Comparison of ENCODE assay signal across 17 cellular contexts in the genomic region with DNA sequence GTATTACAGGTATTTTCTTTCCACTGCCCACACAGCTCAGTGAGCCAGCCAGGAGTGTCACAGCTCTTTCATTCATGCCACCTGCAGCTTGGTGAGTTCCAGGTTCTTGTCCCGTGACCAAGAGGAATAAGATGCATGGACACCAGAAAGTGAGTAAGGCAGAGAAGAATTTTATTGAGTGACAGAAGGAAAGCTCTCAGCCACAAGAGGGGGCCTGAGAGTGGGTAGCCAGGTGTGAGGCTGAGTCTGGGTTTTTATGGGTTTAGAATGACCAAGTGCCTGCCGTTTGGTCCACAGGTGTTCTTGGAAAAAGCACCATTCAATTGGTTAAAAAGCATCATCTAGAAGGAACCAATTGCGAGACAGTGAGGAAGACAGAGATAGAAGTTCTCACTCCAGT.
"Had no signal": no experiment of that assay in that cellular context is flagged by ENCODE, and none has a peak within 500 bp of the region (broad histone marks: within the 10 kb centered on the region; RNA-seq: fewer than 3 reads in every experiment).

No MANE protein-coding gene starts in this region.

- H3K4me3 Mint-ChIP-seq: activated CD4-positive, alpha-beta memory T cell treated with anti-CD3 and anti-CD28 coated beads, Interleukin-2, amount 10 ng/mL, durations not matched to agents 7 days and 5 days; activated naive CD8-positive, alpha-beta T cell treated with anti-CD3 and anti-CD28 coated beads for 36 hours; memory B cell; nephron; type B pancreatic cell had no signal

- H3K27ac ChIP-seq: heart left ventricle, left ventricle myocardium inferior, psoas muscle, suprapubic skin had no signal

- H3K36me3 Mint-ChIP-seq: activated naive CD8-positive, alpha-beta T cell treated with anti-CD3 and anti-CD28 coated beads for 36 hours; memory B cell; type B pancreatic cell had no signal

- H3K4me1 ChIP-seq: heart left ventricle, left ventricle myocardium inferior, psoas muscle, suprapubic skin had no signal

- H3K27me3 Mint-ChIP-seq: activated CD4-positive, alpha-beta memory T cell treated with anti-CD3 and anti-CD28 coated beads, Interleukin-2, amount 10 ng/mL, durations not matched to agents 7 days and 5 days; activated naive CD8-positive, alpha-beta T cell treated with anti-CD3 and anti-CD28 coated beads for 36 hours; memory B cell had no signal

- H3K27me3 ChIP-seq: suprapubic skin had no signal

- H3K9me3 Mint-ChIP-seq: activated CD4-positive, alpha-beta memory T cell treated with anti-CD3 and anti-CD28 coated beads, Interleukin-2, amount 10 ng/mL, durations not matched to agents 7 days and 5 days; activated naive CD8-positive, alpha-beta T cell treated with anti-CD3 and anti-CD28 coated beads for 36 hours had no signal

- DNase-seq: activated CD4-positive, alpha-beta memory T cell treated with anti-CD3 and anti-CD28 coated beads, Interleukin-2, amount 10 ng/mL, durations not matched to agents 7 days and 5 days; activated CD4-positive, alpha-beta T cell treated with anti-CD3 and anti-CD28 coated beads for 1 hour; activated gamma-delta T cell; activated naive CD8-positive, alpha-beta T cell treated with anti-CD3 and anti-CD28 coated beads for 36 hours; activated T-cell treated with anti-CD3 and anti-CD28 coated beads, Interleukin-2, amount 50 U/mL, for 48 hours; heart left ventricle; islet precursor cell; left ventricle myocardium inferior; psoas muscle; stimulated activated CD4-positive, alpha-beta T cell treated with anti-CD3 and anti-CD28 coated beads, Interleukin-2, amount 100 ng/mL, for 48 hours; stimulated activated naive CD8-positive, alpha-beta T cell treated with anti-CD3 and anti-CD28 coated beads, Interleukin-15, Interleukin-2, amounts not matched to agents 100 U/mL and 50 U/mL, for 24 hours; T-helper 2 cell had no signal

- ATAC-seq: heart left ventricle; psoas muscle; sciatic nerve; stimulated activated naive CD8-positive, alpha-beta T cell treated with anti-CD3 and anti-CD28 coated beads, Interleukin-15, Interleukin-2, amounts not matched to agents 100 U/mL and 50 U/mL, for 24 hours had no signal

- H3K27ac Mint-ChIP-seq: activated CD4-positive, alpha-beta memory T cell treated with anti-CD3 and anti-CD28 coated beads, Interleukin-2, amount 10 ng/mL, durations not matched to agents 7 days and 5 days; activated naive CD8-positive, alpha-beta T cell treated with anti-CD3 and anti-CD28 coated beads for 36 hours; memory B cell; nephron; type B pancreatic cell had no signal

- H3K4me1 Mint-ChIP-seq: activated CD4-positive, alpha-beta memory T cell treated with anti-CD3 and anti-CD28 coated beads, Interleukin-2, amount 10 ng/mL, durations not matched to agents 7 days and 5 days; activated naive CD8-positive, alpha-beta T cell treated with anti-CD3 and anti-CD28 coated beads for 36 hours; memory B cell had no signal

- H3K36me3 ChIP-seq: heart left ventricle, left ventricle myocardium inferior, suprapubic skin had no signal

- H3K4me3 ChIP-seq: heart left ventricle, left ventricle myocardium inferior, psoas muscle, suprapubic skin had no signal

- H3K9me3 ChIP-seq: psoas muscle, suprapubic skin had no signal
